21 cellular contexts compared by ENCODE assay signal in the genomic region with DNA sequence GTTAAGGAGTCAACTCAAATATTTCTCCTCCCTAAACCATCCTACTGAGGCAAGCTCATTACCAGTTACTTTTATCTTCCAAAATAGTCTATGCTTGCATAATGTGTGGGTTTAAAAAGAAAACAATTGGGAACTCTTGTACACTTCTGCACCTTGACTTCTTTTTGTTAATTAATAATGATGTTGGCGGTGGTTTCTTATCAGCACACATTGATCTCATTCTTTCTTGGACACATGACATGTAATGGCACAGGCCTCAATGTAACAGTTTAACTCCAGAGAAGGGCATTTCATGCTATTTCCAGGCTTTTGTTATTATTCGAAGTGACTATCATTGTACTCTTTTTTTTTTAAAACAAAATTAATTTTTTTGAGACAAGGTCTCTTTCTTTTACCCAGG.
"Had no signal": no experiment of that assay in that cellular context is flagged by ENCODE, and none has a peak within 500 bp of the region (broad histone marks: within the 10 kb centered on the region; RNA-seq: fewer than 3 reads in every experiment).

No MANE protein-coding gene starts in this region.

- DNase-seq: activated CD4-positive, alpha-beta memory T cell treated with anti-CD3 and anti-CD28 coated beads, Interleukin-2, amount 10 ng/mL, durations not matched to agents 7 days and 5 days; activated CD4-positive, alpha-beta T cell treated with anti-CD3 and anti-CD28 coated beads, Interleukin-2, amount 10 ng/mL, durations not matched to agents 24 days and 14 days; activated effector memory CD4-positive, alpha-beta T cell treated with Interleukin-2 at 50 U/mL for 16 hours; activated naive CD4-positive, alpha-beta T cell treated with anti-CD3 and anti-CD28 coated beads for 36 hours; activated naive CD8-positive, alpha-beta T cell treated with anti-CD3 and anti-CD28 coated beads, Interleukin-2, amount 10 ng/mL, durations not matched to agents 7 days and 5 days; activated T-cell treated with anti-CD3 and anti-CD28 coated beads, Interleukin-2, amount 50 U/mL, for 72 hours; amniotic stem cell; cerebellar nuclear complex; cortex of kidney; esophagus squamous epithelium; gastrocnemius medialis; hippocampal formation; left ventricle myocardium superior; natural killer cell; sigmoid colon; stimulated activated CD4-positive, alpha-beta T cell treated with anti-CD3 and anti-CD28 coated beads, Interleukin-4, amount 100 ng/mL, for 1 hour; stimulated activated naive CD4-positive, alpha-beta T cell; testis; uterus had no signal

- H3K4me1 ChIP-seq: gastrocnemius medialis, uterus had no signal

- H3K36me3 ChIP-seq: esophagus squamous epithelium, gastrocnemius medialis, sigmoid colon, uterus had no signal

- H3K4me3 ChIP-seq: esophagus squamous epithelium, gastrocnemius medialis, sigmoid colon, testis, uterus had no signal

- H3K27ac ChIP-seq: esophagus squamous epithelium, gastrocnemius medialis, sigmoid colon, testis, uterus, VCaP had no signal

- H3K27me3 ChIP-seq: esophagus squamous epithelium, sigmoid colon, testis, uterus had no signal

- ATAC-seq: activated CD4-positive, CD25-positive, alpha-beta regulatory T cell treated with anti-CD3 and anti-CD28 coated beads, Interleukin-2, amount 50 U/mL, for 24 hours; activated T-cell treated with anti-CD3 and anti-CD28 coated beads, Interleukin-2, amount 50 U/mL, for 72 hours; gastrocnemius medialis; left ventricle myocardium superior; natural killer cell had no signal

- H3K9me3 ChIP-seq: esophagus squamous epithelium, gastrocnemius medialis, sigmoid colon, testis, uterus had no signal
